9 cellular contexts compared by ENCODE assay signal in genomic region chr19:44689290-44690130, GRCh38. TPM values are rescaled to one million over a fixed set of nuclear protein-coding genes. Genes with fewer than 3 reads are reported as not detected.
DNase-seq lines count a peak whose midpoint lies in the region; ATAC-seq and TF ChIP-seq lines count a peak whose summit lies in the region.
"Had no signal": no experiment of that assay in that cellular context is flagged by ENCODE, and none has a peak within 500 bp of the region (broad histone marks: within the 10 kb centered on the region; RNA-seq: fewer than 3 reads in every experiment).

No MANE protein-coding gene starts in this region.

- H3K36me3 ChIP-seq in colonic mucosa = no peaks in the 10 kb centered on the region

- H3K9ac ChIP-seq in colonic mucosa (ENCODE audit: low read depth in 2 of 2, low read length in 2 of 2) = peak overlapping the region; percentile 33 to 71

- H3K9me3 ChIP-seq in colonic mucosa = no peaks in the 10 kb centered on the region

- intact Hi-C loops in colonic mucosa (cut with DNase I) = loop anchor here (2.0 to 5.0 kb wide), 3 partner anchors 33 to 155 kb away; no protein-coding TSS in a partner anchor
- intact Hi-C loops in lower leg skin (cut with DNase I; ENCODE audit: low total_unique reads) = no loop called here

- WGBS in lower leg skin, 2 donors = 40 to 42% methylated on average over 11 of the region's 11 CpGs

- ATAC-seq in GM21360 (IDR thresholded peaks at IDR 0.05; ENCODE audit: unreplicated experiment) = no peak

- peak; percentile 90 for TF ChIP-seq CTCF in colonic mucosa (IDR thresholded peaks at IDR 0.05)
- TF ChIP-seq CTCF in lower leg skin (IDR thresholded peaks at IDR 0.05) = peak in 1 of 3 donors; percentile 17

- H3K4me1 ChIP-seq in colonic mucosa = peaks cover 4% of the 10 kb centered on the region

- no peak for TF ChIP-seq POLR2A in lower leg skin (IDR thresholded peaks at IDR 0.05)

- no peaks in the 10 kb centered on the region for H3K27me3 ChIP-seq in colonic mucosa

- H3K4me3 ChIP-seq in colonic mucosa (no peak overlapping the region), lower leg skin (ENCODE audit: low read depth, poor library complexity, severe bottlenecking) (no peak overlapping the region)

- peak; percentile 79 for DNase-seq in activated gamma-delta T cell treated with Interleukin-2 at 50 U/mL for 16 hours
- DNase-seq in activated gamma-delta T cell (lab: John Stamatoyannopoulos, UW) = no peak
- peak; percentile 45 for DNase-seq in NCI-H2196 treated with DMSO at 0.1 percent for 48 hours (lab: John Stamatoyannopoulos, UW; ENCODE audit: unreplicated experiment)
- DNase-seq in activated CD4-positive, alpha-beta T cell treated with anti-CD3 and anti-CD28 coated beads for 48 hours = peak; percentile 86
- peak; percentile 90 for DNase-seq in colonic mucosa
- peak; percentile 37 to 91 for DNase-seq in lower leg skin (ENCODE audit: low spot score in 2 of 2)
- peak; percentile 56 to 79 (median 56) for DNase-seq in stimulated activated CD4-positive, alpha-beta T cell treated with anti-CD3 and anti-CD28 coated beads, TNF-alpha, amount 100 ng/mL, for 48 hours (ENCODE audit: low read depth in 3 of 3)

- H3K27ac ChIP-seq in colonic mucosa = peak overlapping the region; percentile 11

RNA-seq across cellular contexts. Expression of gene CEACAM16, which starts 9.4 kb away (rescaled TPM):
- total RNA-seq in colonic mucosa (under 1 TPM in 1 of 2 donors, not detected in 1; 0.52 TPM), lower leg skin (not detected)
- total RNA-seq: temporal lobe had no signal

RNA-seq across cellular contexts. Expression of gene CEACAM19, which starts 18.2 kb away (rescaled TPM):
- 1 to 10 TPM; 5.3 to 6.1 TPM for total RNA-seq in colonic mucosa
- total RNA-seq in lower leg skin = 10 to 100 TPM in 1 of 4 donors, 1 to 10 TPM in 3; 5.4 to 10.2 (median 8.0) TPM

RNA-seq across cellular contexts. Expression of gene PVR, which starts 45.8 kb away (rescaled TPM):
- total RNA-seq in colonic mucosa (10 to 100 TPM; 44.7 to 54.6 TPM), lower leg skin (10 to 100 TPM in 3 of 4 donors, 1 to 10 TPM in 1; 9.9 to 14.3 (median 12.1) TPM)

RNA-seq across cellular contexts. Expression of gene BCL3, which starts 59.0 kb away (rescaled TPM):
- total RNA-seq in colonic mucosa = 10 to 100 TPM; 76.4 to 99.5 TPM
- total RNA-seq in lower leg skin = 10 to 100 TPM; 17.1 to 27.3 (median 19.0) TPM
